Comparison of ENCODE assay signal across 8 cellular contexts in the genomic region with DNA sequence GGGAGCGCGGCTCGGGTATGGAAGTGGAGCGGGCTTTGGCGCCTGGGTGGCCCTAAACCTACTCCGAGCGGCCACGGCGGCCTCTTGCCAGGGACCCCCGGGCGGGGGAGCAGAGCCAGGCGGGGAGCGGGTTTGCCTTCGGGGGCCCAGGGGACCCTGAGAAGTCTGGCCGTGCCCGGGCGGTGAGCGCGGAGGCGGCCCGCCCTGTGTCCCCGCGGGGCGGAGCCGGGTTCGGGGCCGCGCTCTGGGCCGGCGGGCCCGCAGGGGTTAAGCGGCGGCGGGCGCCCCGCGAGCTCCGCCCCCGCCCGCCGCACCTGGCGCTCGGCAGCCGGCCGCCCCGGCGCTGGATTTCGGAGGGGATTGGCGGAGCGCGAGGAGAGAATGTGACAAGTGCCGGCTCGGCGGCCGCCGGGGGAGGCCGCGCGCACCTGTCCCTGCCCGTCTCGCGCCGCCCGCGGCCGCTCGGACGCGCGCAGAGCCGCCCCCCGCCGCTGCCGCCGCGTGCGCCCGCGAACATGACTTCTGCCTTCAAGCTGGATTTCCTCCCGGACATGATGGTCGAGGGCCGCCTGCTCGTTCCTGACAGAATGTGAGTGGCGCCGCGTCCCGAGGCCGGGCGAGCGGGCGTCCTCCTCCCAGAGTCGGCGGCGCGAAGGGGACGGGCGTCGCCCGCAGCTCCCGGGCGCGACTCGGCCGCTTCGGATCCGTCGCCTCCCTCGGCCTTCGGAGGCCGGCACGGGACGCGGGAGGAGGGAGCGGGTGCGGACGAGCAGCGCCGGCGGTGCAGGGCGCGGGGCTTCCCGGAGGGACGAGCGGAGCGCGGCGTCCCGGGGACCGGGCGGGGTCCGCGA. TPM values are rescaled to one million over a fixed set of nuclear protein-coding genes. Genes with fewer than 3 reads are reported as not detected.
DNase-seq lines count a peak whose midpoint lies in the region; ATAC-seq, FAIRE-seq and TF ChIP-seq lines count a peak whose summit lies in the region.

Gene CELF2, plus strand, starts transcription at position 298 of the 851 bp plus-strand sequence. Its CDS starts 218 bp downstream, at position 516.

- intact Hi-C loops in tibial artery (cut with DNase I; ENCODE audit: low total_unique reads): loop anchor here (10.0 kb wide), 1 partner anchor 213 kb away; no protein-coding TSS in a partner anchor

- TF ChIP-seq EP300 in gastroesophageal sphincter (IDR thresholded peaks at IDR 0.05): no peak

- H3K14ac ChIP-seq in neuronal stem cell (ENCODE audit: low read length): no peak within 1 kb of the TSS

- no peaks in the 10 kb centered on the region for H3K36me3 ChIP-seq in gastroesophageal sphincter
- no peaks in the 10 kb centered on the region for H3K36me3 ChIP-seq in neuronal stem cell (replicated peaks in 1 of 2; ENCODE audit: control insufficient read depth in 2 of 2, insufficient read depth in 2 of 2, low read length in 2 of 2)
- no peaks in the 10 kb centered on the region for H3K36me3 ChIP-seq in tibial artery

- WGBS in gastroesophageal sphincter (ENCODE audit: low coverage in 1 of 2), 2 donors: 0% methylated on average over 2 to 20 of the region's 132 CpGs
- WGBS in neuronal stem cell (ENCODE audit: extremely low coverage in 2 of 2, insufficient read length in 2 of 2, insufficient replicate concordance in 1 of 2), 2 donors: no CpG with 5 or more reads among the region's 132 CpGs

- no peak within 1 kb of the TSS for H2AK5ac ChIP-seq in neuronal stem cell (ENCODE audit: low read depth, low read length)

- H2BK12ac ChIP-seq in neuronal stem cell (ENCODE audit: low read length): no peak within 1 kb of the TSS

- no peaks in the 10 kb centered on the region for H3K79me1 ChIP-seq in neuronal stem cell (ENCODE audit: low read depth, low read length)

- H3K27me3 ChIP-seq in gastroesophageal sphincter (no peaks in the 10 kb centered on the region), neuronal stem cell (ENCODE audit: control insufficient read depth in 3 of 3, insufficient read depth in 3 of 3, low read depth in 1 of 3, low read length in 3 of 3) (peaks cover 0 to 9% (median 0%) of the 10 kb centered on the region in 3 experiments), tibial artery (no peaks in the 10 kb centered on the region)

- no peak within 1 kb of the TSS for H3K4ac ChIP-seq in neuronal stem cell (ENCODE audit: low read length)

- H3K4me2 ChIP-seq in neuronal stem cell (ENCODE audit: insufficient read depth, low read length, poor library complexity, severe bottlenecking): peak within 1 kb of the TSS; percentile 75

- H3K9ac ChIP-seq in neuronal stem cell (ENCODE audit: low read depth, low read length, poor library complexity): peak within 1 kb of the TSS; percentile 85

- no peak within 1 kb of the TSS for H4K8ac ChIP-seq in neuronal stem cell (ENCODE audit: low read depth, low read length)

- H3K4me3 ChIP-seq in gastroesophageal sphincter: peak within 1 kb of the TSS; percentile 74 to 91
- H3K4me3 ChIP-seq in neuronal stem cell (ENCODE audit: low read length in 2 of 2): peak within 1 kb of the TSS; percentile 58 to 92
- peak within 1 kb of the TSS; percentile 91 to 99 for H3K4me3 ChIP-seq in tibial artery

- ATAC-seq in HG02678 (IDR thresholded peaks at IDR 0.05; ENCODE audit: unreplicated experiment): peak; percentile 83
- ATAC-seq in gastroesophageal sphincter: peak; percentile 87

- peak within 1 kb of the TSS; percentile 95 for H2AFZ ChIP-seq in neuronal stem cell (ENCODE audit: low read length)

- H2BK120ac ChIP-seq in neuronal stem cell (ENCODE audit: low read depth, low read length): no peak within 1 kb of the TSS

- H2BK15ac ChIP-seq in neuronal stem cell (ENCODE audit: low read length): peak within 1 kb of the TSS; percentile 72

- peak within 1 kb of the TSS; percentile 86 to 96 (median 89) for H3K27ac ChIP-seq in gastroesophageal sphincter
- no peak within 1 kb of the TSS for H3K27ac ChIP-seq in neuronal stem cell (replicated peaks; ENCODE audit: low read length)
- H3K27ac ChIP-seq in tibial artery: peak within 1 kb of the TSS; percentile 74 to 91

- peak within 1 kb of the TSS; percentile 28 for H2BK5ac ChIP-seq in neuronal stem cell (ENCODE audit: low read length)

- H3K4me1 ChIP-seq in gastroesophageal sphincter: peaks cover 6 to 63% (median 6%) of the 10 kb centered on the region in 3 donors
- H3K4me1 ChIP-seq in neuronal stem cell (ENCODE audit: control insufficient read depth in 2 of 2, insufficient read depth in 1 of 2, low read depth in 1 of 2, low read length in 2 of 2): peaks cover 6 to 17% of the 10 kb centered on the region in 2 donors
- peaks cover 0 to 23% (median 12%) of the 10 kb centered on the region in 4 donors for H3K4me1 ChIP-seq in tibial artery

- H4K91ac ChIP-seq in neuronal stem cell (ENCODE audit: low read depth, low read length, poor library complexity): no peak within 1 kb of the TSS

- H3K18ac ChIP-seq in neuronal stem cell (ENCODE audit: low read length): peak within 1 kb of the TSS; percentile 93

- TF ChIP-seq POLR2A in gastroesophageal sphincter (IDR thresholded peaks at IDR 0.05): peak; percentile 23 to 76

- H3K9me3 ChIP-seq in gastroesophageal sphincter (no peaks in the 10 kb centered on the region), neuronal stem cell (replicated peaks in 1 of 2; ENCODE audit: control insufficient read depth in 2 of 2, insufficient read depth in 1 of 2, low read depth in 1 of 2, low read length in 2 of 2) (no peaks in the 10 kb centered on the region), tibial artery (no peaks in the 10 kb centered on the region)

- no peak for TF ChIP-seq CTCF in gastroesophageal sphincter (IDR thresholded peaks at IDR 0.05)
- no peak for TF ChIP-seq CTCF in tibial artery (IDR thresholded peaks at IDR 0.05)
- no peak for TF ChIP-seq CTCF in D721Med (IDR thresholded peaks at IDR 0.05; ENCODE audit: insufficient read depth, missing control alignments)

- no peak for FAIRE-seq in GM18507 (lab: Jason Lieb, UNC)
- no peak for FAIRE-seq in D721Med (lab: Jason Lieb, UNC)

- DNase-seq in GM18507 (ENCODE audit: extremely low spot score, insufficient read length, low read depth) (peak; percentile 23), NCI-H226 (peak; percentile 22), neuronal stem cell (ENCODE audit: low spot score) (peak; percentile 65), tibial artery (peak; percentile 41 to 73), D721Med (ENCODE audit: insufficient read length, low spot score) (no peak)
- DNase-seq in activated effector memory CD4-positive, alpha-beta T cell treated with Interleukin-2 at 50 U/mL for 16 hours: peak; percentile 15

- H3K23ac ChIP-seq in neuronal stem cell (ENCODE audit: low read depth, low read length, poor library complexity): peak within 1 kb of the TSS; percentile 83

RNA-seq across cellular contexts. Expression of gene CELF2, which starts in this region (rescaled TPM):
- total RNA-seq in gastroesophageal sphincter: 100 to 1,000 TPM in 3 of 4 donors, 10 to 100 TPM in 1; 82.4 to 122 (median 110) TPM
- 32.5 TPM for polyA plus RNA-seq in neuronal stem cell (2013, experiment 1 of 2)
- polyA plus RNA-seq in neuronal stem cell (2013, experiment 2 of 2): 34.4 TPM
